8 cellular contexts compared by ENCODE assay signal in the genomic region with DNA sequence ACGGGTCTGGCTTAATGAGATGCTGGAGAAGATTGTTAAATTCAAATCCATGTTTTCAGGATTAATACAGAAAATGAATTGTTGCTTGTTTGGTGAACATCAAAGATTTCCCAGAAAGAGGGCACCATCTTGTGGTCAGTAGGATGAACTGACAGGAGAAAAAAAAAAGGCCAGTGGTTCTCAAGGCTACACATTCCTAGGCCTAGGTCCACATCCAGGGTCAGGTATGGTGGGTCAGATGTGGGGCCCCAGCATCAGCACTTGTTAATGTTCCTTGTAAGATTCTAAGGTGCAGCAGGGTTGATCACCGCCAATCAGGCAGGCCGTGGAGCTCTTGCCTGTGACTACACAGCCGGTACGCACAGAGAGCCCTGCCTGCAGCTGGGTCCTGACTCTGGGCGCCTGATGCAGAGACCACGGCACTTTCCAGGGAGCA. TPM values are rescaled to one million over a fixed set of nuclear protein-coding genes. Genes with fewer than 3 reads are reported as not detected.
A peak's percentile ranks its signal among the peaks of the same experiment; 100 is the strongest.
DNase-seq lines count a peak whose midpoint lies in the region; ATAC-seq, FAIRE-seq and TF ChIP-seq lines count a peak whose summit lies in the region.

No MANE protein-coding gene starts in this region.

- H3K4me1 Mint-ChIP-seq in WTC11 = peaks cover 14% of the 10 kb centered on the region

- no peak overlapping the region for H3K27ac Mint-ChIP-seq in WTC11

- DNase-seq in EL (peak; percentile 44), WTC11 (ENCODE audit: low spot score) (no peak), left ventricle myocardium inferior (no peak), small intestine (peak; percentile 44), NCI-H187 (lab: John Stamatoyannopoulos, UW) (no peak)

- POLR2A ChIA-PET in WTC11 (lab: Charles Lee) = no interaction called here

- H3K4me3 ChIP-seq in left ventricle myocardium inferior (no peak overlapping the region), small intestine (ENCODE audit: low read depth in 1 of 2, low read length in 2 of 2) (no peak overlapping the region)

- no peaks in the 10 kb centered on the region for H3K9me3 ChIP-seq in left ventricle myocardium inferior (replicated peaks)
- H3K9me3 ChIP-seq in small intestine (ENCODE audit: control insufficient read depth, low read depth) = no peaks in the 10 kb centered on the region

- H3K27ac ChIP-seq in left ventricle myocardium inferior (replicated peaks) = no peak overlapping the region
- H3K27ac ChIP-seq in small intestine (ENCODE audit: low read depth in 1 of 2, low read length in 1 of 2) = no peak overlapping the region

- H3K4me1 ChIP-seq in left ventricle myocardium inferior = no peaks in the 10 kb centered on the region
- H3K4me1 ChIP-seq in small intestine (ENCODE audit: control insufficient read depth in 2 of 2, insufficient read depth in 1 of 2, low read depth in 1 of 2, low read length in 1 of 2) = no peaks in the 10 kb centered on the region

- no peak overlapping the region for H3K4me3 Mint-ChIP-seq in WTC11

- no peaks in the 10 kb centered on the region for H3K27me3 ChIP-seq in left ventricle myocardium inferior (ENCODE audit: low read depth)
- H3K27me3 ChIP-seq in small intestine (ENCODE audit: control insufficient read depth in 2 of 2, insufficient read depth in 2 of 2, low read length in 2 of 2) = no peaks in the 10 kb centered on the region

- peak; percentile 52; the same call in 1 of the 2 replicates for ATAC-seq in WTC11
- ATAC-seq in GM19452 (IDR thresholded peaks at IDR 0.05; ENCODE audit: unreplicated experiment) = no peak
- no peak for ATAC-seq in HG03175 (IDR thresholded peaks at IDR 0.05; ENCODE audit: unreplicated experiment)

- intact Hi-C loops in left ventricle myocardium inferior (cut with micrococcal nuclease) = loop anchor here (10.0 kb wide), 2 partner anchors 412 to 552 kb away; no protein-coding TSS in a partner anchor

- H3K9me3 Mint-ChIP-seq in WTC11 = no peaks in the 10 kb centered on the region

- whole genome bisulfite sequencing in small intestine, 3 donors = 72 to 80% (median 79%) methylated on average over 7 of the region's 7 CpGs

- TF ChIP-seq CTCF in LNCAP (IDR thresholded peaks at IDR 0.05) (peak; percentile 85), WTC11 (IDR thresholded peaks at IDR 0.05) (peak; percentile 50), left ventricle myocardium inferior (IDR thresholded peaks at IDR 0.05; ENCODE audit: borderline replicate concordance) (peak; percentile 89)

- H3K36me3 Mint-ChIP-seq in WTC11 = no peaks in the 10 kb centered on the region

- H3K36me3 ChIP-seq in left ventricle myocardium inferior (peaks cover 14% of the 10 kb centered on the region), small intestine (ENCODE audit: control insufficient read depth in 2 of 2, insufficient read depth in 2 of 2, low read length in 2 of 2) (no peaks in the 10 kb centered on the region)

- FAIRE-seq in small intestine (lab: Jason Lieb, UNC) = no peak

- no peaks in the 10 kb centered on the region for H3K27me3 Mint-ChIP-seq in WTC11 (ENCODE audit: low read depth)

- CTCF ChIA-PET in WTC11 (lab: Charles Lee) = no interaction called here

TF ChIP-seq in WTC11, 78 proteins besides CTCF, POLR2A, EP300 and RAD21:
- no peak for TF ChIP-seq SP1 (CRISPR knock-in tag; conservative IDR thresholded peaks at IDR 0.05)
- TF ChIP-seq USF2 (CRISPR knock-in tag; IDR thresholded peaks at IDR 0.05) = no peak
- TF ChIP-seq TCF7 (CRISPR knock-in tag; IDR thresholded peaks at IDR 0.05; ENCODE audit: low read depth) = no peak
- TF ChIP-seq, protein P1, sequence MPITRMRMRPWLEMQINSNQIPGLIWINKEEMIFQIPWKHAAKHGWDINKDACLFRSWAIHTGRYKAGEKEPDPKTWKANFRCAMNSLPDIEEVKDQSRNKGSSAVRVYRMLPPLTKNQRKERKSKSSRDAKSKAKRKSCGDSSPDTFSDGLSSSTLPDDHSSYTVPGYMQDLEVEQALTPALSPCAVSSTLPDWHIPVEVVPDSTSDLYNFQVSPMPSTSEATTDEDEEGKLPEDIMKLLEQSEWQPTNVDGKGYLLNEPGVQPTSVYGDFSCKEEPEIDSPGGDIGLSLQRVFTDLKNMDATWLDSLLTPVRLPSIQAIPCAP (CRISPR knock-in tag; IDR thresholded peaks at IDR 0.05) = no peak
- TF ChIP-seq JAZF1 (CRISPR knock-in tag; IDR thresholded peaks at IDR 0.05) = no peak
- TF ChIP-seq NFYB (CRISPR knock-in tag; conservative IDR thresholded peaks at IDR 0.05; ENCODE audit: low read depth) = no peak
- TF ChIP-seq JUN (CRISPR knock-in tag; IDR thresholded peaks at IDR 0.05) = no peak
- TF ChIP-seq TP53 (CRISPR knock-in tag; IDR thresholded peaks at IDR 0.05) = no peak
- TF ChIP-seq, protein P2, sequence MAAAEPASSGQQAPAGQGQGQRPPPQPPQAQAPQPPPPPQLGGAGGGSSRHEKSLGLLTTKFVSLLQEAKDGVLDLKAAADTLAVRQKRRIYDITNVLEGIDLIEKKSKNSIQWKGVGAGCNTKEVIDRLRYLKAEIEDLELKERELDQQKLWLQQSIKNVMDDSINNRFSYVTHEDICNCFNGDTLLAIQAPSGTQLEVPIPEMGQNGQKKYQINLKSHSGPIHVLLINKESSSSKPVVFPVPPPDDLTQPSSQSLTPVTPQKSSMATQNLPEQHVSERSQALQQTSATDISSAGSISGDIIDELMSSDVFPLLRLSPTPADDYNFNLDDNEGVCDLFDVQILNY (CRISPR knock-in tag; IDR thresholded peaks at IDR 0.05) = no peak
- no peak for TF ChIP-seq RELA (CRISPR knock-in tag; IDR thresholded peaks at IDR 0.05; ENCODE audit: borderline replicate concordance)
- TF ChIP-seq, protein P3, sequence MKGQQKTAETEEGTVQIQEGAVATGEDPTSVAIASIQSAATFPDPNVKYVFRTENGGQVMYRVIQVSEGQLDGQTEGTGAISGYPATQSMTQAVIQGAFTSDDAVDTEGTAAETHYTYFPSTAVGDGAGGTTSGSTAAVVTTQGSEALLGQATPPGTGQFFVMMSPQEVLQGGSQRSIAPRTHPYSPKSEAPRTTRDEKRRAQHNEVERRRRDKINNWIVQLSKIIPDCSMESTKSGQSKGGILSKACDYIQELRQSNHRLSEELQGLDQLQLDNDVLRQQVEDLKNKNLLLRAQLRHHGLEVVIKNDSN (CRISPR knock-in tag; IDR thresholded peaks at IDR 0.05) = no peak
- TF ChIP-seq ZNF138 (CRISPR knock-in tag; conservative IDR thresholded peaks at IDR 0.05) = no peak

RNA-seq across cellular contexts. Expression of gene FOXO3, which starts 34.0 kb away (rescaled TPM):
- total RNA-seq in WTC11 (2021) (15.6 to 18.1 TPM (median 17.8 TPM) in 3 replicates), left ventricle myocardium inferior (34.8 TPM)
- polyA plus RNA-seq in small intestine = 10 to 100 TPM in 2 of 3 donors, 1 to 10 TPM in 1; 8.7 to 16.8 (median 11.9) TPM

Comparison
In these comparisons a context has a peak if more than half of its experiments do, and no peak if none do; other contexts are left out.
1. DNase-seq: peak in EL (single experiment) and small intestine (single experiment); none in WTC11 (single experiment), left ventricle myocardium inferior (single experiment) and NCI-H187 (0 of 2).
2. Peak in every context shown above with its lines, with median percentiles within 50 percentile points of each other: CTCF ChIP-seq.